In genomic region chr12:14390449-14390848, GRCh38 we compare ENCODE assay signal across 16 cellular contexts. TPM values are rescaled to one million over a fixed set of nuclear protein-coding genes. Genes with fewer than 3 reads are reported as not detected.
DNase-seq lines count a peak whose midpoint lies in the region; ATAC-seq and TF ChIP-seq lines count a peak whose summit lies in the region.
"Had no signal": no experiment of that assay in that cellular context is flagged by ENCODE, and none has a peak within 500 bp of the region (broad histone marks: within the 10 kb centered on the region; RNA-seq: fewer than 3 reads in every experiment).

No MANE protein-coding gene starts in this region.

- no peak overlapping the region for H2AFZ ChIP-seq in Loucy (ENCODE audit: low read length)
- H2AFZ ChIP-seq: GM23248 had no signal

- peak overlapping the region; percentile 81 for H3K27ac Mint-ChIP-seq in T-helper 2 cell treated with Interferon-gamma antibody and Interleukin-4, amounts not matched to agents 5 μg/mL and 100 μg/mL, for 36 hours

- no peaks in the 10 kb centered on the region for H3K9me2 ChIP-seq in Loucy (replicated peaks; ENCODE audit: low read depth, low read length)

- peaks cover 5% of the 10 kb centered on the region for H3K36me3 ChIP-seq in Loucy (ENCODE audit: insufficient read depth, low read length)
- peaks cover 0 to 32% (median 4%) of the 10 kb centered on the region in 6 donors for H3K36me3 ChIP-seq in spleen
- H3K36me3 ChIP-seq: adrenal gland had no signal

- DNase-seq in T-helper 2 cell treated with Interferon-gamma antibody and Interleukin-4, amounts not matched to agents 5 μg/mL and 100 μg/mL, for 36 hours (ENCODE audit: low spot score), result no peak
- DNase-seq in T-helper 2 cell (no peak), coronary artery (ENCODE audit: low spot score) (no peak), spleen (no peak), NCI-H345 treated with DMSO at 0.1 percent for 48 hours (lab: John Stamatoyannopoulos, UW; ENCODE audit: unreplicated experiment) (no peak)
- DNase-seq: 8988T, adrenal gland, endodermal cell, GM23248, NCI-H1092 treated with DMSO at 0.1 percent for 48 hours, NCI-H69, Right ventricle myocardium superior, substantia nigra had no signal

- H3F3A ChIP-seq in Loucy (ENCODE audit: low read depth), result 0 out of 2 replicates have a peak, but pooled peaks cover 4% of the 10 kb centered on the region

- peaks cover 99% of the 10 kb centered on the region for H3K79me2 ChIP-seq in Loucy (ENCODE audit: insufficient read depth, low read length)

- peak overlapping the region; percentile 79 for H3K4me3 Mint-ChIP-seq in T-helper 2 cell treated with Interferon-gamma antibody and Interleukin-4, amounts not matched to agents 5 μg/mL and 100 μg/mL, for 36 hours
- H3K4me3 Mint-ChIP-seq: endodermal cell had no signal

- H3K36me3 Mint-ChIP-seq in T-helper 2 cell treated with Interferon-gamma antibody and Interleukin-4, amounts not matched to agents 5 μg/mL and 100 μg/mL, for 36 hours (ENCODE audit: low read depth), result peaks cover 53% of the 10 kb centered on the region

- peaks cover 5% of the 10 kb centered on the region for H4K20me1 ChIP-seq in Loucy (ENCODE audit: insufficient read depth, low read length, poor library complexity, severe bottlenecking)

- H3K27me3 ChIP-seq in Loucy (ENCODE audit: insufficient read depth, low read length, poor library complexity, severe bottlenecking), result no peaks in the 10 kb centered on the region
- no peaks in the 10 kb centered on the region for H3K27me3 ChIP-seq in spleen (replicated peaks in 1 of 7)
- H3K27me3 ChIP-seq: adrenal gland had no signal

- TF ChIP-seq CTCF in Loucy (conservative IDR thresholded peaks at IDR 0.05; ENCODE audit: low read length) (no peak), coronary artery (IDR thresholded peaks at IDR 0.05) (no peak), spleen (IDR thresholded peaks at IDR 0.05 in 8 of 11, conservative IDR thresholded peaks at IDR 0.05 in 3 of 11) (no peak)

- no peak for TF ChIP-seq POLR2A in spleen (IDR thresholded peaks at IDR 0.05)

- peaks cover 65% of the 10 kb centered on the region for H3K4me1 Mint-ChIP-seq in T-helper 2 cell treated with Interferon-gamma antibody and Interleukin-4, amounts not matched to agents 5 μg/mL and 100 μg/mL, for 36 hours (ENCODE audit: low read depth)

- no peak for ATAC-seq in GM21717 (IDR thresholded peaks at IDR 0.05; ENCODE audit: unreplicated experiment)
- ATAC-seq in GM21367 (IDR thresholded peaks at IDR 0.05; ENCODE audit: unreplicated experiment), result no peak

- no peaks in the 10 kb centered on the region for H3K27me3 Mint-ChIP-seq in T-helper 2 cell treated with Interferon-gamma antibody and Interleukin-4, amounts not matched to agents 5 μg/mL and 100 μg/mL, for 36 hours (ENCODE audit: low read depth)

- H3K4me3 ChIP-seq in Loucy (ENCODE audit: low read length, poor library complexity, severe bottlenecking), result peak overlapping the region; percentile 59
- peak overlapping the region; percentile 47 for H3K4me3 ChIP-seq in coronary artery
- H3K4me3 ChIP-seq in spleen, result no peak overlapping the region
- H3K4me3 ChIP-seq: adrenal gland, GM23248 had no signal

- H3K9me3 ChIP-seq in Loucy (ENCODE audit: insufficient read depth, low read depth, low read length) (peaks cover 11% of the 10 kb centered on the region), spleen (peaks cover 0 to 7% (median 0%) of the 10 kb centered on the region in 8 donors)
- H3K9me3 ChIP-seq: adrenal gland had no signal

- WGBS in spleen, 5 donors, result 82 to 88% (median 86%) methylated on average over 3 of the region's 3 CpGs

- H3K4me1 ChIP-seq in Loucy (ENCODE audit: insufficient read depth, low read length, poor library complexity, severe bottlenecking) (peaks cover 74% of the 10 kb centered on the region), spleen (peaks cover 26 to 100% (median 78%) of the 10 kb centered on the region in 6 donors)

- H3K27ac ChIP-seq in coronary artery (peak overlapping the region; percentile 1 to 65), spleen (peak overlapping the region in 7 of 8 donors; percentile 16 to 78 (median 74))
- H3K27ac ChIP-seq: GM23248 had no signal

- peak overlapping the region; percentile 40 for H3K9ac ChIP-seq in Loucy (ENCODE audit: low read depth, low read length, poor library complexity, severe bottlenecking)
- H3K9ac ChIP-seq: GM23248 had no signal

- H3K9me3 Mint-ChIP-seq in T-helper 2 cell treated with Interferon-gamma antibody and Interleukin-4, amounts not matched to agents 5 μg/mL and 100 μg/mL, for 36 hours, result no peaks in the 10 kb centered on the region

- peak overlapping the region; percentile 83 for H3K4me2 ChIP-seq in Loucy (ENCODE audit: low read depth, low read length, poor library complexity, severe bottlenecking)

- intact Hi-C loops in spleen (cut with DNase I; ENCODE audit: low total_unique reads), result no loop called here

RNA-seq across cellular contexts. Expression of gene ATF7IP, which starts 25.0 kb away (rescaled TPM):
- 100 to 1,000 TPM in 6 of 7 donors, 10 to 100 TPM in 1; 84.5 to 170 (median 132) TPM for total RNA-seq in spleen
- polyA plus RNA-seq in spleen, result 10 to 100 TPM; 10.2 to 19.2 (median 15.7) TPM

Comparison
In these comparisons a context has a peak if more than half of its experiments do, and no peak if none do; other contexts are left out.
1. H3K4me3 ChIP-seq: peak in Loucy (single experiment) and coronary artery (single experiment); none in spleen (0 of 8).